7 cellular contexts compared by ENCODE assay signal in the genomic region with DNA sequence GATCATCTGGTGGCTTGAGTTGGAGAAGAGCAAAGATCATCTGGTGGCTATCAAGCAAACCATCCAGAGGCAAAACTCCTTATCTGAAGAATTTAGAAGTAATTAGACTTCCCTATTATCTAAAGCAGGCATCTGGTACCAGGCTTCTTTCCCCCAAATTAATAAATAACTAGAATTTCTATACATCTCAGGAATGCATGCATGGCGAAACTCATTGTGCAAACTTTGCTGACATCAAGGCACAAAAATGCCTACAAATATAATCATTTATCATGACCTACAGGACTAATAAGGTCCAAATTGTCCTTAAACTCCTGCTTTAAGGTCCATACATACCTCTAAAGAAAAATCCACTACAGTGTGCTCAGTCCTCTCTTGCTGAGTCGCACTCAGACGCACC. TPM values are rescaled to one million over a fixed set of nuclear protein-coding genes. Genes with fewer than 3 reads are reported as not detected.
"Had no signal": no experiment of that assay in that cellular context is flagged by ENCODE, and none has a peak within 500 bp of the region (broad histone marks: within the 10 kb centered on the region; RNA-seq: fewer than 3 reads in every experiment).

No MANE protein-coding gene starts in this region.

- H3K9me3 Mint-ChIP-seq: GM23338 had no signal

- FAIRE-seq: H1, HTR-8/SVneo had no signal

- ATAC-seq: GM23338 had no signal

- H3K4me2 ChIP-seq: GM23338 had no signal

- DNase-seq: H9, HCEC 1CT had no signal

- H3K4me1 Mint-ChIP-seq: GM23338, H9, IgD-negative memory B cell had no signal

- H3K27me3 Mint-ChIP-seq: IgD-negative memory B cell had no signal

- H2AFZ ChIP-seq: GM23338 had no signal

- H3K27ac Mint-ChIP-seq: GM23338, H9, IgD-negative memory B cell had no signal

- H3K4me3 Mint-ChIP-seq: GM23338, H9, IgD-negative memory B cell had no signal

- H3K4me3 ChIP-seq: GM23338 had no signal

RNA-seq across cellular contexts. Expression of gene OR13D1, which starts 6.0 kb away (rescaled TPM):
- total RNA-seq: GM23338, H1, H9, HT-29 had no signal
- polyA plus RNA-seq: GM23338, H1, IgD-negative memory B cell had no signal
